8 cellular contexts compared by ENCODE assay signal in the genomic region with DNA sequence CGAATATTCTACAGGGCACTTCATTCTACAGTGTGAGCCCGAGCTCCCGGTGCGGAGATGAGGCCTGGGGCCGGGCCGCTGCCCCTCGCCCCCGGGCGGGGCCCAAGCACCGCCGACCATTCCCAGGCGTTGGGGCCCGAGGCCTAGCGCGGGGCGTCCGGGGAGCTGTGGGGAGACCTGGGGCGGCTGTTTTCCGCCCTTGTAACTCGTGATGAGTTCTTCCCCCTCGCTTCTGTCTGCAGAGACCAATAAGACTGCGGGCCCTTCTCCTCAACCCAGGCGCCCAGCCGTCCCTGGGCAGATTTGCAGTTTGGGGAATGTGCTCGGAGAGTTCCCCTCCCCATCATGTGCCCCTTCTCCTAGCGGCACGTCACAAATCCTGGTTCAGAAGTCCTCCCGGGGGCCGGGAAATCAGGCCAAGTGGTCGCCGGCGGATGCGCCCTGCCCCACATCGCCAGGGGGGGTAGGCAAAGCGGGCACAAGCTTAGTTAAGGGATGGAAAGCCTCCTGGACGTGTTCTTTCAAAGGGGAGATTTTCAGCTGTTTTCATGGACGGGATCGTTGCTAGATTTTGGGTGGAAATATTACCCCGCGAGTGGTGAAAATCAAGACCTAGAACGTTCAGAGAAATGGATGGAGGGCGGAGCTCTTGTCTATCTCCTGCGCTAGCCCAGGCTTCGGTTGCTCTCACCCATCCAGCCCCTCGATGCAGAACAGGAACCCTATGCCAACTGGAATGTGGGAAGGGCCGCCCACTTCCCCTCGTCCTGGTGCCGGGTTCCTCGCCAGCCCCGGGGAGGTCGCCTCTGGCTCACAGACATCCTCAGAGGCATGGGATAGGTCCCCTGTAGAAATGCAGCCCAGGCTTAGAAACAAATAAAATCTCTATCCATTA. TPM values are rescaled to one million over a fixed set of nuclear protein-coding genes. Genes with fewer than 3 reads are reported as not detected.
DNase-seq lines count a peak whose midpoint lies in the region; ATAC-seq, FAIRE-seq and TF ChIP-seq lines count a peak whose summit lies in the region.

No MANE protein-coding gene starts in this region.

- DNase-seq in activated CD4-positive, CD25-positive, alpha-beta regulatory T cell (lab: John Stamatoyannopoulos, UW), result peak; percentile 29 to 48 (median 34)
- no peak for DNase-seq in activated CD4-positive, CD25-positive, alpha-beta regulatory T cell treated with anti-CD3 and anti-CD28 coated beads, Interleukin-2, amount 50 U/mL, for 72 hours
- DNase-seq in NCI-H526 treated with DMSO at 0.1 percent for 48 hours (lab: John Stamatoyannopoulos, UW) (peak; percentile 15), frontal cortex (ENCODE audit: low spot score in 2 of 2) (peak; percentile 57 to 68), neural progenitor cell (ENCODE audit: low spot score) (peak; percentile 81), tibial artery (peak; percentile 74 to 88)
- peak in 3 of 4 experiments; percentile 26 to 49 (median 46) for DNase-seq in activated naive CD4-positive, alpha-beta T cell (lab: John Stamatoyannopoulos, UW)

- H3K79me2 ChIP-seq in neural progenitor cell (ENCODE audit: low read depth), result no peaks in the 10 kb centered on the region

- peaks cover 22% of the 10 kb centered on the region for H3K4me1 Mint-ChIP-seq in neural progenitor cell

- H3K4me3 Mint-ChIP-seq in neural progenitor cell, result peak overlapping the region; percentile 93

- H3K4me1 ChIP-seq in neural progenitor cell (peaks cover 7% of the 10 kb centered on the region), tibial artery (peaks cover 0 to 14% (median 11%) of the 10 kb centered on the region in 4 donors)

- intact Hi-C loops in tibial artery (cut with DNase I; ENCODE audit: low total_unique reads), result no loop called here

- H3F3A ChIP-seq in neural progenitor cell (ENCODE audit: low read depth), result peaks cover 34% of the 10 kb centered on the region

- peaks cover 21% of the 10 kb centered on the region for H3K9me3 Mint-ChIP-seq in neural progenitor cell

- H3K9ac ChIP-seq in neural progenitor cell, result no peak overlapping the region

- no peak for FAIRE-seq in frontal cortex (lab: Jason Lieb, UNC)

- peaks cover 16% of the 10 kb centered on the region for H3K27me3 ChIP-seq in neural progenitor cell
- no peaks in the 10 kb centered on the region for H3K27me3 ChIP-seq in tibial artery

- H3K27me3 Mint-ChIP-seq in neural progenitor cell (ENCODE audit: insufficient read depth, low read depth), result peaks cover 15% of the 10 kb centered on the region

- peak; percentile 11 for ATAC-seq in HG02840 (IDR thresholded peaks at IDR 0.05; ENCODE audit: low FRiP score, unreplicated experiment)

- peak overlapping the region; percentile 79 for H3K4me2 ChIP-seq in neural progenitor cell

- peak overlapping the region; percentile 98 for H3K27ac Mint-ChIP-seq in neural progenitor cell

- H3K36me3 ChIP-seq in neural progenitor cell (no peaks in the 10 kb centered on the region), tibial artery (no peaks in the 10 kb centered on the region)

- TF ChIP-seq CTCF in neural progenitor cell (IDR thresholded peaks at IDR 0.05), result no peak
- TF ChIP-seq CTCF in tibial artery (IDR thresholded peaks at IDR 0.05), result no peak

- H3K27ac ChIP-seq in neural progenitor cell (no peak overlapping the region), tibial artery (peak overlapping the region; percentile 96 to 99)

- H2AFZ ChIP-seq in neural progenitor cell (replicated peaks), result peak overlapping the region; percentile 84

- no peaks in the 10 kb centered on the region for H3K9me3 ChIP-seq in neural progenitor cell (ENCODE audit: low read depth)
- H3K9me3 ChIP-seq in tibial artery, result no peaks in the 10 kb centered on the region

- H3K4me3 ChIP-seq in neural progenitor cell (peak overlapping the region; percentile 62), tibial artery (peak overlapping the region; percentile 67 to 75)

- no peaks in the 10 kb centered on the region for H4K20me1 ChIP-seq in neural progenitor cell (ENCODE audit: low read depth)

- peaks cover 8% of the 10 kb centered on the region for H3K36me3 Mint-ChIP-seq in neural progenitor cell

RNA-seq across cellular contexts. Expression of gene HAAO, which starts 18.8 kb away (rescaled TPM):
- total RNA-seq in frontal cortex (0.82 TPM), neural progenitor cell (ENCODE audit: low replicate concordance) (0.77 and 2.8 TPM in 2 replicates)

RNA-seq across cellular contexts. Expression of gene OXER1, which starts 47.3 kb away (rescaled TPM):
- total RNA-seq in frontal cortex (not detected), neural progenitor cell (ENCODE audit: low replicate concordance) (0.62 and 0.88 TPM in 2 replicates)
